In the genomic region with DNA sequence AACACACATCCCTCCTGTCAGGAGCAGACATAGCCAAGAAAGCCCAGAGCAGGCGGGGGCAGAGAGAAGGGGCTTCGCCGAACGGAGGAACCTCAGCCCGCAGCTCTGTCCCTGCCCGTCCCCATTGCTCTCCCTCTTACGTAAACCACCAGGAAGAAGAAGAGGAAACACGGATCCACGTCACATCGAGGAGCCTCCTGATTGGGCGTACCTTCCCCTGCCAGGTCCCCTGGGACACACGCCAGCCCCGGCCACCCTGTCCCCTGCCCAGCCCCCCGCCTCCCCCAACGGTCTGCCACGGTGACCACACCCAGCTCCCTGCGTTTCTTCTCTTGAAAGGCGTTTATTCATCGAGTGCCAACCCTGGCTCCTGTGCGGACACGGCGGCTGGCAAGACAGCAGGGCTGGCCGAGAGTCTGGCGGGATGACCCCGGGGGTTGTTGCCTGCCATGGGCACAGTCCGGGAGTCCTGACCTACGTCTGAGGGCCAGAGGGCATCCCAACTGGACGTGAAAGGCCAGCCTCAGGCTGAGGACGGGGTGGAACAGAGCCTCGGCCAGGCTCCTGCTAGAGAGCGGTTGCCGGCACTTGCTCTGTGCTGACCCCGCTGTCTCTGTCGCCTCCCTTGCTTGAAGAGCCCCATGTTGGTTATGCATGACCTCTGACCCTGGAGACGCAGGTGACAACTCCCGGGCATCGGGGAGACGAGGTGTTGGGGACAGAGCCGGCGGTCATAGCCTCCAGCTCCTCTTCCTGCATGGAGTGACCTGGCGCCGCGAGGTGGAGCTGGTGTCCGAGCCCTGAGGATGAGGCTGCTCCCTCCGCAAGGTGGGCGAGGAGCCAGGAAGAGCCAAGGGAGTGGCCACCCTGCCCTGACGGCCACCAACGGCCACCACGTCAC, we compare ENCODE assay signal across 8 cellular contexts. TPM values are rescaled to one million over a fixed set of nuclear protein-coding genes. Genes with fewer than 3 reads are reported as not detected.
DNase-seq lines count a peak whose midpoint lies in the region; ATAC-seq, FAIRE-seq and TF ChIP-seq lines count a peak whose summit lies in the region.

No MANE protein-coding gene starts in this region.

- FAIRE-seq in GM12892 (lab: Jason Lieb, UNC) = no peak

- H3K4me3 Mint-ChIP-seq in T-cell (peak overlapping the region; percentile 77 to 86 (median 81)), immature natural killer cell (peak overlapping the region; percentile 61 to 78 (median 69))

- H3K27me3 Mint-ChIP-seq in T-cell = peaks cover 0 to 2% of the 10 kb centered on the region in 2 donors
- peaks cover 0 to 4% (median 2%) of the 10 kb centered on the region in 3 donors for H3K27me3 Mint-ChIP-seq in immature natural killer cell (ENCODE audit: low read depth in 3 of 3)

- no peaks in the 10 kb centered on the region for H3K9me3 Mint-ChIP-seq in T-cell
- H3K9me3 Mint-ChIP-seq in immature natural killer cell = no peaks in the 10 kb centered on the region

- ATAC-seq in T-cell (replicated peaks in 1 of 4) (peak in 2 of 4 experiments; percentile 26 to 86), GM21723 (IDR thresholded peaks at IDR 0.05; ENCODE audit: unreplicated experiment) (no peak)

- peak overlapping the region; percentile 73 to 81 for H3K27ac Mint-ChIP-seq in T-cell
- H3K27ac Mint-ChIP-seq in immature natural killer cell = peak overlapping the region in 1 of 6 donors; percentile 74

- DNase-seq in COLO829 (ENCODE audit: low spot score) (peak; percentile 13), MV-4-11 (lab: John Stamatoyannopoulos, UW) (peak; percentile 55), T-cell (peak in 1 of 34 experiments; percentile 19), immature natural killer cell (no peak), GM12892 (ENCODE audit: insufficient read length) (no peak), activated gamma-delta T cell (lab: John Stamatoyannopoulos, UW) (no peak)
- DNase-seq in stimulated activated naive CD4-positive, alpha-beta T cell (lab: John Stamatoyannopoulos, UW) = no peak

- H3K36me3 Mint-ChIP-seq in T-cell = no peaks in the 10 kb centered on the region
- no peaks in the 10 kb centered on the region for H3K36me3 Mint-ChIP-seq in immature natural killer cell

- CTCF ChIA-PET in T-cell (lab: Charles Lee) = no interaction called here

- no peak for TF ChIP-seq POLR2A in GM12892 (IDR thresholded peaks at IDR 0.05; ENCODE audit: low read depth, low read length)

- H3K4me1 Mint-ChIP-seq in T-cell (peaks cover 0 to 11% (median 2%) of the 10 kb centered on the region in 3 donors), immature natural killer cell (no peaks in the 10 kb centered on the region)

- POLR2A ChIA-PET in T-cell (lab: Charles Lee) = no interaction called here

RNA-seq across cellular contexts. Expression of a gene that starts 40.6 kb away (rescaled TPM):
- total RNA-seq in T-cell = 100 to 1,000 TPM in 1 of 5 donors, 10 to 100 TPM in 4; 70.5 to 102 (median 79.9) TPM
- polyA plus RNA-seq in immature natural killer cell = 10 to 100 TPM; 22.7 to 27.7 (median 24.1) TPM
- polyA plus RNA-seq in GM12892 (2012; ENCODE audit: missing spikeins) = 17.1 TPM

Comparison
In these comparisons a context has a peak if more than half of its experiments do, and no peak if none do; other contexts are left out.
1. DNase-seq: peak in COLO829 (single experiment) and MV-4-11 (single experiment); none in immature natural killer cell (0 of 3), GM12892 (single experiment), activated gamma-delta T cell (single experiment) and stimulated activated naive CD4-positive, alpha-beta T cell (0 of 6).